ENCODE assay signal across 10 cellular contexts in genomic region chr2:218782529-218782845, GRCh38. TPM values are rescaled to one million over a fixed set of nuclear protein-coding genes. Genes with fewer than 3 reads are reported as not detected.
DNase-seq lines count a peak whose midpoint lies in the region; ATAC-seq and TF ChIP-seq lines count a peak whose summit lies in the region.
"Had no signal": no experiment of that assay in that cellular context is flagged by ENCODE, and none has a peak within 500 bp of the region (broad histone marks: within the 10 kb centered on the region; RNA-seq: fewer than 3 reads in every experiment).

No MANE protein-coding gene starts in this region.

- peak overlapping the region; percentile 35 for H3K4me3 ChIP-seq in Caco-2 (ENCODE audit: low read depth, low read length)
- peak overlapping the region; percentile 69 for H3K4me3 ChIP-seq in iPS-18a (ENCODE audit: low read length)

- no peaks in the 10 kb centered on the region for H3K27me3 Mint-ChIP-seq in Caco-2 (ENCODE audit: insufficient read depth, unreplicated experiment)
- H3K27me3 Mint-ChIP-seq in chondrocyte (ENCODE audit: low read depth) = peaks cover 3% of the 10 kb centered on the region

- POLR2A ChIA-PET in Caco-2 (lab: Charles Lee) = interaction anchor here (0.9 to 1.5 kb wide), 3 partner anchors 72 to 283 kb away, joined by 3 to 5 read pairs (median 4); partner anchors contain the start of gene TTLL4

- H3K9me3 Mint-ChIP-seq in Caco-2 (ENCODE audit: unreplicated experiment) (peaks cover 3% of the 10 kb centered on the region), chondrocyte (ENCODE audit: low read depth) (peaks cover 2% of the 10 kb centered on the region)

- ATAC-seq in GM19395 (IDR thresholded peaks at IDR 0.05; ENCODE audit: unreplicated experiment) = no peak

- no peak overlapping the region for H3K27ac ChIP-seq in iPS-18a (ENCODE audit: low read length)
- H3K27ac ChIP-seq: C4-2B had no signal

- H3K36me3 ChIP-seq in Caco-2 (ENCODE audit: control insufficient read depth, insufficient read depth, low read length) = no peaks in the 10 kb centered on the region
- H3K36me3 ChIP-seq in iPS-18a (ENCODE audit: control insufficient read depth, low read depth, low read length) = no peaks in the 10 kb centered on the region

- peak overlapping the region; percentile 57 for H3K9ac ChIP-seq in iPS-18a (ENCODE audit: low read length)

- no peaks in the 10 kb centered on the region for H3K9me3 ChIP-seq in Caco-2
- no peaks in the 10 kb centered on the region for H3K9me3 ChIP-seq in iPS-18a (ENCODE audit: control insufficient read depth, low read depth, low read length)

- intact Hi-C loops in Caco-2 (cut with micrococcal nuclease; ENCODE audit: unreplicated experiment) = loop anchor here (1.0 to 2.0 kb wide), 2 partner anchors 65 to 72 kb away; partner anchors contain the start of gene TTLL4

- TF ChIP-seq CTCF in Caco-2 (IDR thresholded peaks at IDR 0.05; ENCODE audit: insufficient read depth in 1 of 2, low read depth in 1 of 2, low read length in 1 of 2, severe bottlenecking in 1 of 2, unreplicated experiment in 1 of 2) (no peak), chondrocyte (IDR thresholded peaks at IDR 0.05) (no peak)

- peak in 1 of 2 experiments; percentile 45 for DNase-seq in Caco-2
- no peak for DNase-seq in chondrocyte (ENCODE audit: low spot score)
- peak; percentile 45 for DNase-seq in pons (ENCODE audit: low spot score)
- no peak for DNase-seq in SHP77 treated with DMSO at 0.1 percent for 48 hours (lab: John Stamatoyannopoulos, UW)
- DNase-seq in NCI-H69 (lab: John Stamatoyannopoulos, UW) = no peak
- no peak for DNase-seq in GM19238 (ENCODE audit: insufficient read length, low spot score)

- CTCF ChIA-PET in Caco-2 (lab: Charles Lee) = interaction anchor here (0.8 to 2.1 kb wide), 5 partner anchors 25 to 1008 kb away, joined by 3 to 19 read pairs (median 4); partner anchors contain the start of gene TTLL4

- peaks cover 31% of the 10 kb centered on the region for H3K4me1 Mint-ChIP-seq in Caco-2 (ENCODE audit: low read depth, unreplicated experiment)
- peaks cover 30% of the 10 kb centered on the region for H3K4me1 Mint-ChIP-seq in chondrocyte (ENCODE audit: low read depth)
- H3K4me1 Mint-ChIP-seq: stimulated activated naive CD8-positive, alpha-beta T cell treated with anti-CD3 and anti-CD28 coated beads, Interleukin-15, amount 100 ng/mL, for 72 hours had no signal

- H3K4me3 Mint-ChIP-seq in Caco-2 (ENCODE audit: unreplicated experiment) = peak overlapping the region; percentile 81
- H3K4me3 Mint-ChIP-seq in chondrocyte (ENCODE audit: unreplicated experiment) = peak overlapping the region; percentile 82

- H3K27ac Mint-ChIP-seq in Caco-2 (ENCODE audit: unreplicated experiment) (peak overlapping the region; percentile 38), chondrocyte (ENCODE audit: unreplicated experiment) (peak overlapping the region; percentile 69)
- H3K27ac Mint-ChIP-seq: stimulated activated naive CD8-positive, alpha-beta T cell treated with anti-CD3 and anti-CD28 coated beads, Interleukin-15, amount 100 ng/mL, for 72 hours had no signal

- peaks cover 15% of the 10 kb centered on the region; the same call in 1 of the 2 replicates for H3K4me1 ChIP-seq in Caco-2
- H3K4me1 ChIP-seq in iPS-18a (ENCODE audit: control insufficient read depth, low read depth, low read length) = peaks cover 6% of the 10 kb centered on the region

- H3K27me3 ChIP-seq in Caco-2 (replicated peaks; ENCODE audit: control insufficient read depth, insufficient read depth, low read length) (no peaks in the 10 kb centered on the region), iPS-18a (ENCODE audit: control insufficient read depth, insufficient read depth, low read length) (peaks cover 45% of the 10 kb centered on the region)

- H3K36me3 Mint-ChIP-seq in Caco-2 (ENCODE audit: insufficient read depth, unreplicated experiment) (no peaks in the 10 kb centered on the region), chondrocyte (ENCODE audit: low read depth) (peaks cover 2% of the 10 kb centered on the region)

- BruUV-seq in Caco-2 (replicated peaks; lab: Mats Ljungman, UMichigan) = no TSS peak

RNA-seq across cellular contexts. Expression of gene CYP27A1, which starts 0.5 kb away (rescaled TPM):
- total RNA-seq in Caco-2 (2022) (20.9 and 26.8 TPM in 2 replicates), chondrocyte (1.7 to 5.2 TPM (median 4.7 TPM) in 3 replicates)

RNA-seq across cellular contexts. Expression of gene PRKAG3, which starts 49.1 kb away (rescaled TPM):
- total RNA-seq in Caco-2 (2022) = not detected in 2 replicates
- total RNA-seq in chondrocyte = not detected in 3 replicates
